28 cellular contexts compared by ENCODE assay signal in genomic region chr16:88993946-88994600, GRCh38. TPM values are rescaled to one million over a fixed set of nuclear protein-coding genes. Genes with fewer than 3 reads are reported as not detected.
"Had no signal": no experiment of that assay in that cellular context is flagged by ENCODE, and none has a peak within 500 bp of the region (broad histone marks: within the 10 kb centered on the region; RNA-seq: fewer than 3 reads in every experiment).

No MANE protein-coding gene starts in this region.

- DNase-seq: activated CD4-positive, alpha-beta T cell treated with anti-CD3 and anti-CD28 coated beads for 48 hours; activated CD4-positive, alpha-beta T cell treated with anti-CD3 and anti-CD28 coated beads, Interleukin-2, amount 50 U/mL, for 48 hours; activated CD4-positive, CD25-positive, alpha-beta regulatory T cell treated with anti-CD3 and anti-CD28 coated beads, Interleukin-2, amount 50 U/mL, for 72 hours; activated CD8-positive, alpha-beta memory T cell treated with anti-CD3 and anti-CD28 coated beads, Interleukin-2, amount 10 ng/mL, durations not matched to agents 7 days and 5 days; activated effector memory CD4-positive, alpha-beta T cell treated with Interleukin-2 at 50 U/mL for 16 hours; activated naive CD4-positive, alpha-beta T cell; activated T-cell treated with anti-CD3 and anti-CD28 coated beads, Interleukin-2, amount 50 U/mL, for 24 hours; aorta; body of pancreas; central memory CD4-positive, alpha-beta T cell; MG63; NCI-H1105; NCI-H1436; NCI-H1694 treated with DMSO at 0.1 percent for 48 hours; NCI-H2081; NCI-H510A treated with DMSO at 0.1 percent for 48 hours; NK-92 treated with Interleukin-12 subunit alpha and Interleukin-12 subunit beta, amount 100 ng/mL, for 24 hours; PC-3; SHP77 treated with DMSO at 0.1 percent for 48 hours; T-helper 17 cell; T-helper 9 cell had no signal

- H3K27me3 Mint-ChIP-seq: activated naive CD4-positive, alpha-beta T cell treated with anti-CD3 and anti-CD28 coated beads, Interleukin-2, amount 50 U/mL, for 24 hours had no signal

- FAIRE-seq: bronchial epithelial cell, RCC 7860 had no signal

- H3K27me3 ChIP-seq: MG63 had no signal

- ATAC-seq: activated CD8-positive, alpha-beta memory T cell treated with anti-CD3 and anti-CD28 coated beads, Interleukin-2, amount 10 ng/mL, durations not matched to agents 7 days and 5 days; body of pancreas; PC-3; T-helper 17 cell had no signal

- H3K4me3 ChIP-seq: body of pancreas, MG63 had no signal

- H3K27ac Mint-ChIP-seq: activated CD8-positive, alpha-beta memory T cell treated with anti-CD3 and anti-CD28 coated beads, Interleukin-2, amount 10 ng/mL, durations not matched to agents 7 days and 5 days; activated naive CD4-positive, alpha-beta T cell treated with anti-CD3 and anti-CD28 coated beads, Interleukin-2, amount 50 U/mL, for 24 hours; activated T-cell treated with anti-CD3 and anti-CD28 coated beads, Interleukin-2, amount 50 U/mL, for 24 hours; activated T-helper 1 cell treated with anti-CD3 and anti-CD28 coated beads, Interleukin-12 subunit alpha, Interleukin-12 subunit beta, Interleukin-2, Interleukin-4 antibody, amounts not matched to agents 30 ng/mL and 10 ng/mL and 1 ng/mL, durations not matched to agents 14 hours and 24 hours and 36 hours; T-helper 17 cell; WTC11 had no signal

- H3K4me3 Mint-ChIP-seq: activated CD8-positive, alpha-beta memory T cell treated with anti-CD3 and anti-CD28 coated beads, Interleukin-2, amount 10 ng/mL, durations not matched to agents 7 days and 5 days; activated naive CD4-positive, alpha-beta T cell treated with anti-CD3 and anti-CD28 coated beads, Interleukin-2, amount 50 U/mL, for 24 hours; activated T-cell treated with anti-CD3 and anti-CD28 coated beads, Interleukin-2, amount 50 U/mL, for 24 hours; activated T-helper 1 cell treated with anti-CD3 and anti-CD28 coated beads, Interleukin-12 subunit alpha, Interleukin-12 subunit beta, Interleukin-2, Interleukin-4 antibody, amounts not matched to agents 30 ng/mL and 10 ng/mL and 1 ng/mL, durations not matched to agents 14 hours and 24 hours and 36 hours; T-helper 17 cell; WTC11 had no signal

- H3K27ac ChIP-seq: body of pancreas had no signal

- H3K36me3 ChIP-seq: MG63 had no signal

RNA-seq across cellular contexts. Expression of gene CBFA2T3, which starts 17.1 kb away (rescaled TPM):
- total RNA-seq: activated T-helper 1 cell treated with anti-CD3 and anti-CD28 coated beads, Interleukin-12 subunit alpha, Interleukin-12 subunit beta, Interleukin-2, Interleukin-4 antibody, amounts not matched to agents 30 ng/mL and 10 ng/mL and 1 ng/mL, durations not matched to agents 14 hours and 24 hours and 36 hours; chondrocyte; PC-3; SK-MEL-5 had no signal
